ENCODE assay signal across 9 cellular contexts in the genomic region with DNA sequence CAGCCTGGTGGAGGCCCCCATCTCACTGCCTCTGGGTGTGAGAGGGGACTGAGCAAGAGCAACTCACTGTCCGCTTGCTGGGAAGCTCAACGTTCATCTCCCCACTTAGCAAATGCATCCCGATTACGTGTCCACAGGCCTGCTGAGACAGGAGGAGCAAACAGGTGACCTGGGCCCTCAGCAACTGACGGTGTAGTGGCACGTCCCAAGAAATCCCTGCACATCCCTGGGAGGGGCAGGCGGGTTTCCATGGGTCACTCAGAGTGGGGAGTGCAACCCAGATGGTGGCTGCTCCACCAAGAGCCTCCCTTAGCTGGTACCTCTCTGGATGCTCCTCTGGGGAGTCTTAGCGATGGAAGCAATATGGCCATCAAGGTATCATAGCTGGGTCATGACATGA.
"Had no signal": no experiment of that assay in that cellular context is flagged by ENCODE, and none has a peak within 500 bp of the region (broad histone marks: within the 10 kb centered on the region; RNA-seq: fewer than 3 reads in every experiment).

No MANE protein-coding gene starts in this region.

- H3K27ac Mint-ChIP-seq: HFFc6, IgD-negative memory B cell had no signal

- H3K4me1 ChIP-seq: HAP-1 had no signal

- ATAC-seq: HCT116, HepG2 had no signal

- H3K4me1 Mint-ChIP-seq: IgD-negative memory B cell had no signal

- H3K9ac ChIP-seq: GM23248 had no signal

- H3K4me3 Mint-ChIP-seq: HFFc6, IgD-negative memory B cell had no signal

- H3K36me3 Mint-ChIP-seq: IgD-negative memory B cell had no signal

- H2AFZ ChIP-seq: GM23248 had no signal

- DNase-seq: GM23248, H7, HFFc6, KBM-7 had no signal

- H3K36me3 ChIP-seq: HAP-1 had no signal

- H3K27ac ChIP-seq: GM23248, HL-60 had no signal

- H3K4me3 ChIP-seq: GM23248, HAP-1 had no signal

- H3K9me3 ChIP-seq: HAP-1 had no signal

- FAIRE-seq: HepG2 had no signal

- H3K9me3 Mint-ChIP-seq: HFFc6 had no signal
